In the genomic region with DNA sequence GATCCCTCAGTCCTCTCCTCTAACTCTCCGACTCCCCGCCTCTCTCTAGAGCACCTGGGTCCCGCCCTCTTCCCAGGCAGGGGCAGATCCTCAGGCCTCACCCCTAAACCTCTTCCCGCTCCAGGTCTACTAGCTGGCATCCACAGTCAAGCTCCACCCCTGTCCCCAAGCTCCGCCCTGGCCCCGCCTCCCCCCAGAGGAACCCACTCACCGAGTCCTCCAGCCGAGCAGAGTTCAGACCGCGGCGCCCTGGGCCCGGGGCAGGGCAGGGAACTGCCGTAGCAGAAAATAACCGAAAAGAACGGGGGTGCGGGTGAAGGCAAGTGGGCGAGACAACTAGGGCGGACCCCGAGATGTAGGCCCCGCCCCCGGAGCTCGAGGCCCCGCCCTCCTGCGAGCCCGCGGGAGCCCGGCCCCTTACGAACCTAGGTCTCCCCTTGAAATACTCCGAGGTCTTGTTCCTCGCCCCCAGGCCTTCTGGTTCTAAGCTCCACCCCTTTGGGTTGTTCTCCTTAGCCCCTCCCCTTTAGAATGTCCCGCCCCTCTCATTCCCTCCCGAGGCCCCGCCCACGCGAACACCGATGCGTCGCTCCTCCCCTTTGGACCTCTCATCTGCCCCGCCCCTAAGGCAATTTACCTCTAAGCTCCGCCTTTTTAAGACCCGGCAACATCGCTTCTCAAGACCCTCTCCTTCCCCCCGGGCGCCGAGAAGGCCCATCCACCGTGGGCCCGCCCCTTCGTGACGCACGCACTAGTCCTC, we compare ENCODE assay signal across 8 cellular contexts. TPM values are rescaled to one million over a fixed set of nuclear protein-coding genes. Genes with fewer than 3 reads are reported as not detected.
DNase-seq lines count a peak whose midpoint lies in the region; ATAC-seq and TF ChIP-seq lines count a peak whose summit lies in the region.

A gene with protein sequence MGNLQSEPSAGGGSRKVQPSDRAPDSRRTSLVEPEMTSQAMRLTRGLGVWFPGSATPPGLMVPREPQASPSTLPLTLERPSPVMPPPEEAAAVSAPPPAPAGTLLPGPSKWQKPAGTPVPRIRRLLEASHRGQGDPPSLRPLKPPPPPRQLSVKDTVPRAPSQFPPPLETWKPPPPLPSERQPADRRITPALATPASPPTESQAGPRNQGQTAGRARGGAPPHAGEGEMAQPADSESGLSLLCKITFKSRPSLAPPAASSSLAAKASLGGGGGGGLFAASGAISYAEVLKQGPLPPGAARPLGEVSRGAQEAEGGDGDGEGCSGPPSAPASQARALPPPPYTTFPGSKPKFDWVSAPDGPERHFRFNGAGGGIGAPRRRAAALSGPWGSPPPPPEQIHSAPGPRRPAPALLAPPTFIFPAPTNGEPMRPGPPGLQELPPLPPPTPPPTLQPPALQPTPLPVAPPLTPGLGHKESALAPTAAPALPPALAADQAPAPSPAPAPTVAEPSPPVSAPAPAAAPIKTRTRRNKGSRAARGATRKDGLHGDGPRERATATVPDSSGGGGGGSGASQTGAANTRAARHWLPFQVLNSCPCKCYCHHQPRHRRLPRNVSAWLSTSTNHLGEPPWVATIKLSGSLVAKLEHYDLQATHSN (minus strand): TSS at position 485 of the 760 bp plus-strand sequence. CDS start 773 bp downstream, outside the sequence.

- no peaks in the 10 kb centered on the region for H3K9me3 ChIP-seq in left lung

- TF ChIP-seq CTCF in left lung (IDR thresholded peaks at IDR 0.05) = no peak

- ATAC-seq in HG03159 (IDR thresholded peaks at IDR 0.05; ENCODE audit: unreplicated experiment) (peak; percentile 47), left lung (peak; percentile 93), GM18519 (IDR thresholded peaks at IDR 0.05; ENCODE audit: low FRiP score, unreplicated experiment) (no peak)

- H3K36me3 ChIP-seq in left lung = peaks cover 0 to 36% of the 10 kb centered on the region in 2 donors

- intact Hi-C loops in left lung (cut with DNase I) = no loop called here

- H3K27me3 ChIP-seq in left lung = peaks cover 0 to 79% of the 10 kb centered on the region in 2 donors

- H3K4me3 ChIP-seq in left lung = peak within 1 kb of the TSS; percentile 40 to 54

- DNase-seq in DMS153 treated with DMSO at 0.1 percent for 48 hours (lab: John Stamatoyannopoulos, UW; ENCODE audit: unreplicated experiment) (peak; percentile 82), NCI-H526 (lab: John Stamatoyannopoulos, UW) (peak; percentile 82 to 95), dermis blood vessel endothelial cell (peak; percentile 95), left lung (peak; percentile 88 to 94)
- peak; percentile 77 to 78 for DNase-seq in activated CD4-positive, alpha-beta T cell treated with anti-CD3 and anti-CD28 coated beads, Interleukin-2, amount 50 U/mL, for 4 hours
- DNase-seq in stimulated activated CD4-positive, alpha-beta T cell treated with anti-CD3 and anti-CD28 coated beads, Interleukin-1b, Interleukin-23, amount 100 ng/mL, for 48 hours = peak; percentile 91

- H3K27ac ChIP-seq in left lung = peak within 1 kb of the TSS; percentile 5 to 70

- peaks cover 17 to 42% of the 10 kb centered on the region in 2 donors for H3K4me1 ChIP-seq in left lung

RNA-seq across cellular contexts. Expression of the gene that starts here (rescaled TPM):
- total RNA-seq in dermis blood vessel endothelial cell = 0.23 and 0.34 TPM in 2 replicates
- under 1 TPM; 0.34 to 0.52 TPM for total RNA-seq in left lung

Comparison
In these comparisons a context has a peak if more than half of its experiments do, and no peak if none do; other contexts are left out.
1. Peak in DNase-seq in dermis blood vessel endothelial cell; RNA of the gene not detected or under 1 TPM.
2. Peak in DNase-seq, ATAC-seq, H3K4me3 ChIP-seq and H3K27ac ChIP-seq in left lung; RNA of the gene not detected or under 1 TPM.